In the genomic region with DNA sequence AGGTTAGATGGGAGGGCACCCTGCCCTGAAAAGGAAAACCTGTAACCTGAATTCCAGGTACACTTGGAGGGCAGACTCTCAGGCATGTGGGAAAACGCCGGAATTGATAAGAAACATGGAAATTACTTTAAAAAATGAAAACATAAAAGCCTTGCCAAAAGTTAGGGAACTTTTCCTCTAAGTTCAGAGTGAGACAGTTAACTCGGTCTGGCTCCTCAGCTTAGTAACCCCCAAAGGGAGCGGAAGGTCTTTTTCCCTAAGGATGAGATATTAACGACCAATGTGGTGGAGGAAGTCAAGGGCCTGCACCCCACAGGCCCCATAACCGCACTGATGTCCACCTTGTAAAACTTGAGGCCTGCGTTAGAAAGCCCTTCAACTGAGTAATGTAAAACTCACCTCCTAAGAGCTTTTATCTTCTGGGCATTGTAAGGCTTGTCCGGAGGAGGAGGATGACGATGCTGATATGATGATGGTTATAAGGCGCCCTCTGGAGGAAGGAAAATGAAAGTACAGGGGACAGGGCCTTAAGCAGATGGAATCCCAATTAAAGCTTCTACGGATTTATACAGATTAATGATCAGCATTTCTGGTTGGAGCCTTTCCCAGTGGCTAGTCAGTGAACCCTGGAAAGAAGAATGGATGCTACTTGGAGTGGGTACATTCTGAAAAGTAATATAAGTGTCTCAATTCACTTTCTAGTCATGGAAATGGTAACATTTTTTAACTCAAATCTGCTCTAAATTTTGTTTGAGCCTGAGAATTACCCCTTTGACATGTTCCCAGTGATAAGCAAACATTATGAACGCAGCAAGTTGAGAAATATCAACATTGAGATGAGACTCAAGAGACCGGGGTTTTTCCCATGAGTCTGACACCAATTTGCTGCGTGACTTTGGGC, we compare ENCODE assay signal across 8 cellular contexts. TPM values are rescaled to one million over a fixed set of nuclear protein-coding genes. Genes with fewer than 3 reads are reported as not detected.
DNase-seq lines count a peak whose midpoint lies in the region; ATAC-seq and TF ChIP-seq lines count a peak whose summit lies in the region.

No MANE protein-coding gene starts in this region.

- peak; percentile 87 for TF ChIP-seq RAD21 in HCT116 (IDR thresholded peaks at IDR 0.05; ENCODE audit: low read depth)

- H3K9ac ChIP-seq in HCT116 (ENCODE audit: low read length) (no peak overlapping the region), colonic mucosa (ENCODE audit: low read depth in 2 of 2, low read length in 2 of 2) (peak overlapping the region; percentile 63 to 86)

- H3K4me1 ChIP-seq in HCT116 (ENCODE audit: control insufficient read depth in 1 of 2, insufficient read depth in 2 of 2, low read length in 2 of 2) (no peaks in the 10 kb centered on the region), colonic mucosa (no peaks in the 10 kb centered on the region), suprapubic skin (peaks cover 16% of the 10 kb centered on the region)

- no peak overlapping the region for H3K4me2 ChIP-seq in HCT116 (ENCODE audit: low read length)

- no peaks in the 10 kb centered on the region for H3K27me3 ChIP-seq in GM06990 (replicated peaks; ENCODE audit: control insufficient read depth, insufficient read depth, low read length)
- H3K27me3 ChIP-seq in HCT116 (ENCODE audit: insufficient read depth, low read length) = no peaks in the 10 kb centered on the region
- no peaks in the 10 kb centered on the region for H3K27me3 ChIP-seq in colonic mucosa
- peaks cover 5% of the 10 kb centered on the region for H3K27me3 ChIP-seq in suprapubic skin

- H3K4me3 ChIP-seq in GM06990 (replicated peaks; ENCODE audit: low read depth, low read length) (no peak overlapping the region), HCT116 (replicated peaks in 1 of 2; ENCODE audit: low read depth in 1 of 2, low read length in 2 of 2) (no peak overlapping the region), colonic mucosa (peak overlapping the region; percentile 24), suprapubic skin (peak overlapping the region; percentile 47)

- H3K27ac ChIP-seq in HCT116 (ENCODE audit: low read depth, low read length) (no peak overlapping the region), RWPE1 (no peak overlapping the region), colonic mucosa (peak overlapping the region; percentile 77), suprapubic skin (peak overlapping the region; percentile 80)

- TF ChIP-seq POLR2A in HCT116 (IDR thresholded peaks at IDR 0.05; ENCODE audit: borderline replicate concordance, extremely low read depth, insufficient read depth, insufficient read length) (no peak), suprapubic skin (IDR thresholded peaks at IDR 0.05) (no peak)

- no peaks in the 10 kb centered on the region for H3K36me3 ChIP-seq in GM06990 (ENCODE audit: control insufficient read depth, insufficient read depth, low read length)
- H3K36me3 ChIP-seq in HCT116 (ENCODE audit: control insufficient read depth in 1 of 2, insufficient read depth in 2 of 2, low read length in 2 of 2) = no peaks in the 10 kb centered on the region
- H3K36me3 ChIP-seq in colonic mucosa = no peaks in the 10 kb centered on the region
- H3K36me3 ChIP-seq in suprapubic skin = no peaks in the 10 kb centered on the region

- 13% methylated on average over 14 of the region's 14 CpGs for WGBS in suprapubic skin

- TF ChIP-seq EP300 in suprapubic skin (IDR thresholded peaks at IDR 0.05) = no peak

- DNase-seq in 8988T (peak; percentile 41), GM06990 (ENCODE audit: extremely low read depth, insufficient read length) (peak; percentile 12), HCT116 (ENCODE audit: low read depth, low spot score) (peak; percentile 59), LHCN-M2 (ENCODE audit: low read depth) (peak; percentile 95), RWPE1 (ENCODE audit: low spot score) (peak; percentile 80), colonic mucosa (peak; percentile 50), left kidney (ENCODE audit: low read depth, low spot score) (peak; percentile 94), suprapubic skin (ENCODE audit: low spot score in 2 of 2) (peak in 1 of 2 donors; percentile 59)

- no peaks in the 10 kb centered on the region for H3K9me2 ChIP-seq in HCT116 (ENCODE audit: insufficient read depth)

- H2AFZ ChIP-seq in HCT116 (ENCODE audit: low read depth, low read length, poor library complexity, severe bottlenecking) = peak overlapping the region; percentile 89

- CTCF ChIA-PET in HCT116 (lab: Charles Lee) (interaction anchor here (0.5 to 2.9 kb wide), 20 partner anchors 8 to 1295 kb away, joined by 3 to 89 read pairs (median 4); no protein-coding TSS in a partner anchor), RWPE1 (lab: Yijun Ruan, JAX) (interaction anchor here (0.6 to 2.9 kb wide), 15 partner anchors 9 to 1082 kb away, joined by 3 to 80 read pairs (median 4); no protein-coding TSS in a partner anchor)

- BruUV-seq in HCT116 (replicated peaks; lab: Mats Ljungman, UMichigan) = no TSS peak

- no peaks in the 10 kb centered on the region for H3K9me3 ChIP-seq in HCT116 (ENCODE audit: control insufficient read depth in 1 of 2, insufficient read depth in 1 of 2, low read depth in 1 of 2, low read length in 2 of 2)
- no peaks in the 10 kb centered on the region for H3K9me3 ChIP-seq in colonic mucosa
- H3K9me3 ChIP-seq in suprapubic skin = no peaks in the 10 kb centered on the region

- RAD21 ChIA-PET in HCT116 (lab: Charles Lee; ENCODE audit: low non-redundant PET in 1 of 2, low total read pairs in 2 of 2, uncharacterized antibody in 2 of 2, unreplicated experiment in 2 of 2) = interaction anchor here (0.5 to 2.1 kb wide), 10 partner anchors 94 to 261 kb away, joined by 3 to 23 read pairs (median 4); no protein-coding TSS in a partner anchor

- H4K20me1 ChIP-seq in HCT116 (ENCODE audit: insufficient read depth) = no peaks in the 10 kb centered on the region

- TF ChIP-seq CTCF in GM06990 (IDR thresholded peaks at IDR 0.05; ENCODE audit: insufficient read depth, low read length, poor library complexity, severe bottlenecking) (peak; percentile 71), HCT116 (IDR thresholded peaks at IDR 0.05 in 2 of 3, conservative IDR thresholded peaks at IDR 0.05 in 1 of 3; ENCODE audit: borderline replicate concordance in 1 of 3, insufficient read depth in 1 of 3, low read depth in 2 of 3, low read length in 2 of 3) (peak; percentile 64 to 81 (median 78)), RWPE1 (conservative IDR thresholded peaks at IDR 0.05; ENCODE audit: low read depth) (peak; percentile 79), colonic mucosa (IDR thresholded peaks at IDR 0.05) (peak; percentile 57), suprapubic skin (IDR thresholded peaks at IDR 0.05) (peak; percentile 69 to 76)

- intact Hi-C loops in HCT116 (cut with micrococcal nuclease) (loop anchor here (1.0 to 5.0 kb wide), 3 partner anchors 106 to 1153 kb away; no protein-coding TSS in a partner anchor), colonic mucosa (cut with DNase I) (no loop called here)

- H3K79me2 ChIP-seq in HCT116 (ENCODE audit: insufficient read depth, low read length) = no peaks in the 10 kb centered on the region

- ATAC-seq in HCT116 = peak; percentile 96

- POLR2A ChIA-PET in HCT116 (lab: Charles Lee) = interaction anchor here (1.3 kb wide), 1 partner anchor 106 kb away, joined by 5 read pairs; no protein-coding TSS in a partner anchor
- POLR2A ChIA-PET in RWPE1 (lab: Yijun Ruan, JAX; ENCODE audit: low non-redundant PET) = no interaction called here

TF ChIP-seq in HCT116, 20 proteins besides CTCF, POLR2A, EP300 and RAD21:
- TF ChIP-seq TCF7L2 (IDR thresholded peaks at IDR 0.05; ENCODE audit: borderline replicate concordance, extremely low read depth, insufficient read depth, insufficient read length) = no peak
- TF ChIP-seq CBX3 (IDR thresholded peaks at IDR 0.05; ENCODE audit: low read depth) = peak; percentile 59; the same call in 1 of the 2 replicates
- TF ChIP-seq MAX (IDR thresholded peaks at IDR 0.05) = no peak
- TF ChIP-seq ELF1 (IDR thresholded peaks at IDR 0.05; ENCODE audit: borderline replicate concordance, low read depth) = no peak
- no peak for TF ChIP-seq YY1 (IDR thresholded peaks at IDR 0.05; ENCODE audit: extremely low read depth, insufficient replicate concordance, low read depth, low read length)
- no peak for TF ChIP-seq REST (IDR thresholded peaks at IDR 0.05; ENCODE audit: low read depth)
- TF ChIP-seq ATF3 (IDR thresholded peaks at IDR 0.05) = no peak

RNA-seq across cellular contexts. Expression of gene COL1A2, which starts 0.7 kb away (rescaled TPM):
- total RNA-seq in HCT116 (2021; ENCODE audit: unreplicated experiment) (3.0 TPM), LHCN-M2 (2014; rRNA removed) (808 and 986 TPM in 2 replicates), colonic mucosa (100 to 1,000 TPM in 1 of 2 donors, 10 to 100 TPM in 1; 55.6 to 131 TPM), suprapubic skin (100 to 1,000 TPM in 1 of 4 donors, 10 to 100 TPM in 3; 29.9 to 124 (median 61.3) TPM)
- polyA plus RNA-seq in HCT116 (2012) = not detected in 2 replicates
- polyA plus RNA-seq in LHCN-M2 (2012) = 1,193 TPM

Comparison
In these comparisons a context has a peak if more than half of its experiments do, and no peak if none do; other contexts are left out.
1. H3K4me3 ChIP-seq: peak in colonic mucosa (single experiment) and suprapubic skin (single experiment); none in GM06990 (single experiment) and HCT116 (0 of 2).
2. H3K27ac ChIP-seq: peak in colonic mucosa (single experiment) and suprapubic skin (single experiment); none in HCT116 (single experiment) and RWPE1 (single experiment).
3. Peak in every context shown above with its lines, with median percentiles within 50 percentile points of each other: CTCF ChIP-seq.